Comparison of ENCODE assay signal across 14 cellular contexts in the genomic region with DNA sequence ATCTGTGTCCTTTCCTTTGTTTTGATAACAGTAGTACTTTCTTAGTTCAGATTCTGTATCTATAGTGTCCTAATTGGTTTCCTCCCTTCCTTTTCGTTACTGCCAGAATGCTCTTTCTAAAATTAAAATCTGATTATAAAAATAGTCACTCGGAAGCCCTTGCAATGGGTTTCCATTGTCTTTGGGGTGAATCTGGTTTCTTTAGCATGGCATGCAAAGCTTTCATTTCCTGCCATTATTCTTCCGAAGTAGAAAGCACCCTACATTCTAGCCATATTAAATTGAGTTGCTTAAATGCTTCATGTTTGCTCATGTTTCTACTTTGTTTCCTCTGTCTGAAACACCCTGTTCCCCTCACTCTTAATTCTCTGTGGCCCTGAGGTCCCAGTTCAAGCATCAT. TPM values are rescaled to one million over a fixed set of nuclear protein-coding genes. Genes with fewer than 3 reads are reported as not detected.
DNase-seq lines count a peak whose midpoint lies in the region; ATAC-seq and TF ChIP-seq lines count a peak whose summit lies in the region.
"Had no signal": no experiment of that assay in that cellular context is flagged by ENCODE, and none has a peak within 500 bp of the region (broad histone marks: within the 10 kb centered on the region; RNA-seq: fewer than 3 reads in every experiment).

No MANE protein-coding gene starts in this region.

- H3K36me3 Mint-ChIP-seq in endothelial cell (ENCODE audit: low read depth, unreplicated experiment) (peaks cover 10% of the 10 kb centered on the region), HFFc6 (ENCODE audit: low read depth) (peaks cover 4% of the 10 kb centered on the region), Caco-2 (ENCODE audit: insufficient read depth, unreplicated experiment) (no peaks in the 10 kb centered on the region)

- H3K27me3 Mint-ChIP-seq in endothelial cell (ENCODE audit: unreplicated experiment) (peaks cover 9% of the 10 kb centered on the region), HFFc6 (ENCODE audit: insufficient read depth) (peaks cover 4% of the 10 kb centered on the region), Caco-2 (ENCODE audit: insufficient read depth, unreplicated experiment) (no peaks in the 10 kb centered on the region)

- ATAC-seq in stimulated activated naive CD8-positive, alpha-beta T cell treated with anti-CD3 and anti-CD28 coated beads, Interleukin-15, Interleukin-2, amounts not matched to agents 100 U/mL and 50 U/mL, for 24 hours: no peak

- no peak overlapping the region for H3K27ac ChIP-seq in A673 (ENCODE audit: low read depth, low read length, poor library complexity, severe bottlenecking)
- peak overlapping the region; percentile 26; the same call in 1 of the 2 replicates for H3K27ac ChIP-seq in HUES64 (ENCODE audit: low read depth, low read length)
- no peak overlapping the region for H3K27ac ChIP-seq in parathyroid adenoma
- H3K27ac ChIP-seq: SJSA1 had no signal

- CTCF ChIA-PET in A673 (lab: Charles Lee) (interaction anchor here (0.9 to 1.0 kb wide), 2 partner anchors 19 to 41 kb away, joined by 3 read pairs; no protein-coding TSS in a partner anchor), Caco-2 (lab: Charles Lee) (interaction anchor here (0.7 kb wide), 1 partner anchor 33 kb away, joined by 3 read pairs; no protein-coding TSS in a partner anchor)

- H3K9ac ChIP-seq in HUES64 (ENCODE audit: low read depth, low read length): no peak overlapping the region
- no peak overlapping the region for H3K9ac ChIP-seq in parathyroid adenoma

- no peaks in the 10 kb centered on the region for H3K9me3 Mint-ChIP-seq in endothelial cell (ENCODE audit: unreplicated experiment)
- H3K9me3 Mint-ChIP-seq in HFFc6: no peaks in the 10 kb centered on the region
- peaks cover 9% of the 10 kb centered on the region for H3K9me3 Mint-ChIP-seq in Caco-2 (ENCODE audit: unreplicated experiment)

- peak overlapping the region; percentile 86 for H3K27ac Mint-ChIP-seq in endothelial cell (ENCODE audit: unreplicated experiment)
- H3K27ac Mint-ChIP-seq in HFFc6: no peak overlapping the region
- H3K27ac Mint-ChIP-seq in Caco-2 (ENCODE audit: unreplicated experiment): no peak overlapping the region
- H3K27ac Mint-ChIP-seq: CD4-positive, CD25-positive, alpha-beta regulatory T cell had no signal

- 87% methylated on average over 2 of the region's 3 CpGs for WGBS in HUES64

- peak overlapping the region; percentile 6 for H3K4me3 Mint-ChIP-seq in endothelial cell (ENCODE audit: unreplicated experiment)
- no peak overlapping the region for H3K4me3 Mint-ChIP-seq in HFFc6
- no peak overlapping the region for H3K4me3 Mint-ChIP-seq in Caco-2 (ENCODE audit: unreplicated experiment)
- H3K4me3 Mint-ChIP-seq: CD4-positive, CD25-positive, alpha-beta regulatory T cell had no signal

- TF ChIP-seq CTCF in A673 (conservative IDR thresholded peaks at IDR 0.05; ENCODE audit: low read depth, low read length): no peak
- no peak for TF ChIP-seq CTCF in endothelial cell (IDR thresholded peaks at IDR 0.05; ENCODE audit: unreplicated experiment)
- TF ChIP-seq CTCF in parathyroid adenoma (IDR thresholded peaks at IDR 0.05): no peak
- TF ChIP-seq CTCF in HFFc6 (IDR thresholded peaks at IDR 0.05): no peak
- no peak for TF ChIP-seq CTCF in Caco-2 (IDR thresholded peaks at IDR 0.05; ENCODE audit: insufficient read depth in 1 of 2, low read depth in 1 of 2, low read length in 1 of 2, severe bottlenecking in 1 of 2, unreplicated experiment in 1 of 2)

- POLR2A ChIA-PET in A673 (lab: Charles Lee; ENCODE audit: low non-redundant PET): no interaction called here
- POLR2A ChIA-PET in Caco-2 (lab: Charles Lee): no interaction called here

- H3K36me3 ChIP-seq in A673 (ENCODE audit: insufficient read depth, low read length, poor library complexity, severe bottlenecking) (no peaks in the 10 kb centered on the region), HUES64 (ENCODE audit: insufficient read depth, low read length) (peaks cover 6% of the 10 kb centered on the region), parathyroid adenoma (ENCODE audit: control insufficient read depth, insufficient read depth, low read length) (no peaks in the 10 kb centered on the region), Caco-2 (ENCODE audit: control insufficient read depth, insufficient read depth, low read length) (no peaks in the 10 kb centered on the region)

- H3K27me3 ChIP-seq in A673 (replicated peaks; ENCODE audit: insufficient read depth, low read depth, low read length, poor library complexity) (no peaks in the 10 kb centered on the region), HUES64 (ENCODE audit: insufficient read depth, low read length) (no peaks in the 10 kb centered on the region), parathyroid adenoma (ENCODE audit: control insufficient read depth, insufficient read depth, low read length) (no peaks in the 10 kb centered on the region), Caco-2 (replicated peaks; ENCODE audit: control insufficient read depth, insufficient read depth, low read length) (no peaks in the 10 kb centered on the region)
- H3K27me3 ChIP-seq: SJSA1 had no signal

- DNase-seq in A673 (ENCODE audit: low spot score) (peak; percentile 91), endothelial cell (ENCODE audit: low spot score) (no peak), HFFc6 (no peak), Caco-2 (no peak)
- no peak for DNase-seq in activated effector memory CD4-positive, alpha-beta T cell treated with Interleukin-2 at 50 U/mL for 16 hours
- DNase-seq in stimulated activated naive CD8-positive, alpha-beta T cell treated with anti-CD3 and anti-CD28 coated beads, Interleukin-15, Interleukin-2, amounts not matched to agents 100 U/mL and 50 U/mL, for 24 hours: no peak
- DNase-seq: CD4-positive, CD25-positive, alpha-beta regulatory T cell; DND-41; GDM1; NCI-H1417 treated with DMSO at 0.1 percent for 48 hours; NCI-H526 had no signal

- intact Hi-C loops in A673 (cut with micrococcal nuclease; ENCODE audit: unreplicated experiment): no loop called here
- intact Hi-C loops in Caco-2 (cut with micrococcal nuclease; ENCODE audit: unreplicated experiment): no loop called here

- H3K4me3 ChIP-seq in A673 (ENCODE audit: low read depth, low read length, poor library complexity, severe bottlenecking): peak overlapping the region; percentile 1
- H3K4me3 ChIP-seq in HUES64 (ENCODE audit: low read length): no peak overlapping the region
- H3K4me3 ChIP-seq in parathyroid adenoma (ENCODE audit: low read depth, low read length): no peak overlapping the region
- H3K4me3 ChIP-seq in Caco-2 (ENCODE audit: low read depth, low read length): no peak overlapping the region
- H3K4me3 ChIP-seq: SJSA1 had no signal

- H3K4me1 ChIP-seq in A673 (ENCODE audit: insufficient read depth, low read length, poor library complexity, severe bottlenecking) (peaks cover 42% of the 10 kb centered on the region), HUES64 (ENCODE audit: insufficient read depth, low read length) (peaks cover 71% of the 10 kb centered on the region), parathyroid adenoma (peaks cover 25% of the 10 kb centered on the region), Caco-2 (no peaks in the 10 kb centered on the region; the same call in 1 of the 2 replicates)

- H3K79me2 ChIP-seq in parathyroid adenoma: peaks cover 8% of the 10 kb centered on the region

- peak overlapping the region; percentile 0 for H3K4me2 ChIP-seq in parathyroid adenoma (ENCODE audit: low read length)

- H2AFZ ChIP-seq in parathyroid adenoma: no peak overlapping the region

- H3K9me3 ChIP-seq in A673 (ENCODE audit: low read depth, low read length, poor library complexity, severe bottlenecking) (no peaks in the 10 kb centered on the region), HUES64 (ENCODE audit: insufficient read depth, low read depth, low read length) (no peaks in the 10 kb centered on the region), parathyroid adenoma (ENCODE audit: control insufficient read depth, low read length) (no peaks in the 10 kb centered on the region), Caco-2 (no peaks in the 10 kb centered on the region)
- H3K9me3 ChIP-seq: SJSA1 had no signal

- H3K4me1 Mint-ChIP-seq in endothelial cell (ENCODE audit: unreplicated experiment) (peaks cover 71% of the 10 kb centered on the region), HFFc6 (ENCODE audit: low read depth) (peaks cover 74% of the 10 kb centered on the region), Caco-2 (ENCODE audit: low read depth, unreplicated experiment) (peaks cover 19% of the 10 kb centered on the region)

- BruUV-seq in A673 (replicated peaks; lab: Mats Ljungman, UMichigan) (no TSS peak), Caco-2 (replicated peaks; lab: Mats Ljungman, UMichigan) (no TSS peak)

RNA-seq across cellular contexts. Expression of a gene that starts 53.2 kb away (rescaled TPM):
- 261 and 265 TPM in 2 replicates for total RNA-seq in A673 (2021)
- 76.3 TPM for polyA plus RNA-seq in HUES64 (2013, experiment 1 of 2)
- polyA plus RNA-seq in HUES64 (2013, experiment 2 of 2): 81.7 TPM
- 511 TPM for total RNA-seq in endothelial cell (ENCODE audit: unreplicated experiment)
- total RNA-seq in HFFc6 (2021; fragmentation: NEBNext Ultra II Directional; extraction: Animal tissue kit (Norgen Biotek cat#: 25700)): 100 to 1,000 TPM; 201 to 308 (median 223) TPM
- total RNA-seq in Caco-2 (2022): 104 and 114 TPM in 2 replicates
